Comparison of ENCODE assay signal across 11 cellular contexts in the genomic region with DNA sequence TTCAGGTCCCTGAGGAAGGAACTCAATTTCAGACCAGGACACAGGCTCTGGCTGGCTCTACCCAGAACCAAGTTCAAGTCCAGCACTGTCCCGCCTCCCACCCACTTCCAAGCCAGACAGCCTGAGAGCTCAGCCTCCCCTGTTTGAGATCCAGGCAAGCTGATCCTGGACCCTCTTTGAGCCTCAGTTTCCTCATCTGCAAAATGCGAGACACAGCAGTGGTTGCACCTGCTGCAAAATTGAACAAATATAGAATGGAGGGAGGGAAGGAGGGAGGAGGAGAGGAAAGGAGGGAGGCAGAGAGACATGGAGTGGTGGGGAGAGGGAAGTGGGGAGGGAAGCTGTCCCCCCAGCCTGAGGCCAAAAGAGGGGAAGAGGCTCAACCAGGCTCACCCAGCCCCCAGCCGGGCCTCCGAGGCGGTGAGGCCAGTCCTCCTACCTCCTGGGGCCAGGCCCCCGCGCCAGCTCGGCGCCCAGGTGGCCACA. TPM values are rescaled to one million over a fixed set of nuclear protein-coding genes. Genes with fewer than 3 reads are reported as not detected.
DNase-seq lines count a peak whose midpoint lies in the region; ATAC-seq and TF ChIP-seq lines count a peak whose summit lies in the region.
"Had no signal": no experiment of that assay in that cellular context is flagged by ENCODE, and none has a peak within 500 bp of the region (broad histone marks: within the 10 kb centered on the region; RNA-seq: fewer than 3 reads in every experiment).

No MANE protein-coding gene starts in this region.

- ATAC-seq in sciatic nerve (peak; percentile 15), GM18907 (IDR thresholded peaks at IDR 0.05; ENCODE audit: unreplicated experiment) (no peak), HG03025 (IDR thresholded peaks at IDR 0.05; ENCODE audit: low FRiP score, unreplicated experiment) (no peak)

- H3K36me3 ChIP-seq in Peyer's patch = no peaks in the 10 kb centered on the region

- H3K4me1 ChIP-seq in Peyer's patch = peaks cover 3 to 8% (median 5%) of the 10 kb centered on the region in 4 donors

- TF ChIP-seq POLR2A in Peyer's patch (IDR thresholded peaks at IDR 0.05) = no peak

- intact Hi-C loops in sciatic nerve (cut with DNase I) = no loop called here

- peak; percentile 24 for DNase-seq in DMS79 treated with DMSO at 0.1 percent for 48 hours (lab: John Stamatoyannopoulos, UW)
- no peak for DNase-seq in DMS79 (lab: John Stamatoyannopoulos, UW)
- no peak for DNase-seq in Peyer's patch
- DNase-seq in glutamatergic neuron = no peak
- DNase-seq in sciatic nerve (ENCODE audit: low spot score) = no peak
- DNase-seq in NCI-H1105 treated with DMSO at 0.1 percent for 48 hours (lab: John Stamatoyannopoulos, UW) = no peak

- H3K4me3 ChIP-seq in Peyer's patch = peak overlapping the region in 3 of 4 donors; percentile 41 to 57 (median 47)

- H3K4me1 Mint-ChIP-seq in glutamatergic neuron (ENCODE audit: low read depth, unreplicated experiment) = no peaks in the 10 kb centered on the region

- H3K27ac Mint-ChIP-seq in glutamatergic neuron (ENCODE audit: unreplicated experiment) = no peak overlapping the region

- no peak overlapping the region for H3K27ac ChIP-seq in Peyer's patch
- H3K27ac ChIP-seq: 22Rv1 had no signal

- peaks cover 11% of the 10 kb centered on the region for H3K27me3 Mint-ChIP-seq in glutamatergic neuron (ENCODE audit: unreplicated experiment)

- no peak for TF ChIP-seq CTCF in Peyer's patch (IDR thresholded peaks at IDR 0.05)
- no peak for TF ChIP-seq CTCF in glutamatergic neuron (IDR thresholded peaks at IDR 0.05; ENCODE audit: partially characterized antibody, unreplicated experiment)

- H3K4me3 Mint-ChIP-seq in glutamatergic neuron (ENCODE audit: unreplicated experiment) = peak overlapping the region; percentile 64

- H3K9me3 Mint-ChIP-seq in glutamatergic neuron (ENCODE audit: unreplicated experiment) = peaks cover 2% of the 10 kb centered on the region

- peaks cover 5% of the 10 kb centered on the region for H3K36me3 Mint-ChIP-seq in glutamatergic neuron (ENCODE audit: unreplicated experiment)

- H3K27me3 ChIP-seq in Peyer's patch = peaks cover 0 to 4% of the 10 kb centered on the region in 2 donors

- H3K9me3 ChIP-seq in Peyer's patch = no peaks in the 10 kb centered on the region

RNA-seq across cellular contexts. Expression of gene TMEM221, which starts 0.7 kb away (rescaled TPM):
- not detected for total RNA-seq in Peyer's patch
- total RNA-seq in glutamatergic neuron (ENCODE audit: unreplicated experiment) = not detected
- 0.36 TPM for total RNA-seq in sciatic nerve

RNA-seq across cellular contexts. Expression of gene NXNL1, which starts 13.0 kb away (rescaled TPM):
- total RNA-seq in Peyer's patch (not detected), glutamatergic neuron (ENCODE audit: unreplicated experiment) (not detected), sciatic nerve (not detected)
- total RNA-seq: lung, SK-MEL-5 had no signal

RNA-seq across cellular contexts. Expression of gene SLC27A1, which starts 22.6 kb away (rescaled TPM):
- 10 to 100 TPM in 2 of 4 donors, 1 to 10 TPM in 1, under 1 TPM in 1; 0.70 to 13.2 (median 8.3) TPM for total RNA-seq in Peyer's patch
- total RNA-seq in glutamatergic neuron (ENCODE audit: unreplicated experiment) = 16.9 TPM
- 47.3 TPM for total RNA-seq in sciatic nerve

RNA-seq across cellular contexts. Expression of gene MVB12A, which starts 27.9 kb away (rescaled TPM):
- total RNA-seq in Peyer's patch = 10 to 100 TPM; 52.2 to 68.0 (median 64.1) TPM
- total RNA-seq in glutamatergic neuron (ENCODE audit: unreplicated experiment) = 38.8 TPM
- total RNA-seq in sciatic nerve = 32.1 TPM

RNA-seq across cellular contexts. Expression of gene BST2, which starts 42.3 kb away (rescaled TPM):
- total RNA-seq in Peyer's patch (100 to 1,000 TPM in 1 of 4 donors, 10 to 100 TPM in 2, 1 to 10 TPM in 1; 9.6 to 101 (median 23.9) TPM), glutamatergic neuron (ENCODE audit: unreplicated experiment) (1.4 TPM), sciatic nerve (80.0 TPM)
